1 cellular context compared by ENCODE assay signal in the genomic region with DNA sequence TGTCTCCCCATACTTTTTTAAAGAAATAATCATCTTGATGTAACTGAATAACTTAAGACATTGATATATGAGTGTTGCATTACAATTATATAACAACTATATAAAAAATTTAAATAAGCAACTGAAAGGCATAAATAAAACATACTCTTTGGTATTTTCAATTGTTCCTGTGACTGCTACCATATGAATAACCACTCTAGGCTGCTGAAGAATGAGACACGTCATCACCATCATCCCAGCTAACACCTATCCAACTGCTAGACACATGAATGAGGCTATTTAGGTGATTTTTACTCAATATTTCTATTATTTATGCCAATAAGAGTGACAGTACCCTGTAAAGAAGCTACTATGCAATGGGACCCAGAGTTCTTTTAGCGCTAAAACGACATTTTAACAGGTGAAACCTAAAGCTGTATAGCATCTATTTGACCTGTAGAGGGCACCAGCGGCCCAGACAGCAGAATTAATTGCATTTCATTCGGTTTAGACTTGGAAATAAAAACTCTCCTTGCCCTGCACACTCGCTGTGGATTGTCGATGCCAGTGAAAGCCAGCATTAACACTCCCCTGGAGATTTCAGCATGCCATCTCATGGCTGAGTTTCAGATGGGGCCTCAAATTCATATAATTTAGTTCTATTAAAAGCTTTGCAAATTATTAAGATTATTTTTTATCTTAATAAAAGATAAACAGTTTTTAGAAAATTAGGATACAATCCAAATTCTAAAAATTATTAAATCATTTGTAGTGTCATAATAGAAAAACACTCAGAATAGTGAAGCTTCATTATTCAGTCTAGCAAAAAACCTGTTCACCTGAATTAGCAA.
TF ChIP-seq lines count a peak whose summit lies in the region.

No MANE protein-coding gene starts in this region.

TF ChIP-seq in H1, 55 proteins besides CTCF, POLR2A, EP300 and RAD21 (continued from another document):
- no peak for TF ChIP-seq CHD7 (IDR thresholded peaks at IDR 0.05; ENCODE audit: insufficient replicate concordance, low read length)
- no peak for TF ChIP-seq CREB1 (IDR thresholded peaks at IDR 0.05)
